Comparison of ENCODE assay signal across 1 cellular context in genomic region chr1:43477716-43478115, GRCh38.
TF ChIP-seq lines count a peak whose summit lies in the region.

No MANE protein-coding gene starts in this region.

TF ChIP-seq in A549, 52 proteins besides CTCF, POLR2A, EP300 and RAD21 (continued from another document):
- TF ChIP-seq, protein P1, sequence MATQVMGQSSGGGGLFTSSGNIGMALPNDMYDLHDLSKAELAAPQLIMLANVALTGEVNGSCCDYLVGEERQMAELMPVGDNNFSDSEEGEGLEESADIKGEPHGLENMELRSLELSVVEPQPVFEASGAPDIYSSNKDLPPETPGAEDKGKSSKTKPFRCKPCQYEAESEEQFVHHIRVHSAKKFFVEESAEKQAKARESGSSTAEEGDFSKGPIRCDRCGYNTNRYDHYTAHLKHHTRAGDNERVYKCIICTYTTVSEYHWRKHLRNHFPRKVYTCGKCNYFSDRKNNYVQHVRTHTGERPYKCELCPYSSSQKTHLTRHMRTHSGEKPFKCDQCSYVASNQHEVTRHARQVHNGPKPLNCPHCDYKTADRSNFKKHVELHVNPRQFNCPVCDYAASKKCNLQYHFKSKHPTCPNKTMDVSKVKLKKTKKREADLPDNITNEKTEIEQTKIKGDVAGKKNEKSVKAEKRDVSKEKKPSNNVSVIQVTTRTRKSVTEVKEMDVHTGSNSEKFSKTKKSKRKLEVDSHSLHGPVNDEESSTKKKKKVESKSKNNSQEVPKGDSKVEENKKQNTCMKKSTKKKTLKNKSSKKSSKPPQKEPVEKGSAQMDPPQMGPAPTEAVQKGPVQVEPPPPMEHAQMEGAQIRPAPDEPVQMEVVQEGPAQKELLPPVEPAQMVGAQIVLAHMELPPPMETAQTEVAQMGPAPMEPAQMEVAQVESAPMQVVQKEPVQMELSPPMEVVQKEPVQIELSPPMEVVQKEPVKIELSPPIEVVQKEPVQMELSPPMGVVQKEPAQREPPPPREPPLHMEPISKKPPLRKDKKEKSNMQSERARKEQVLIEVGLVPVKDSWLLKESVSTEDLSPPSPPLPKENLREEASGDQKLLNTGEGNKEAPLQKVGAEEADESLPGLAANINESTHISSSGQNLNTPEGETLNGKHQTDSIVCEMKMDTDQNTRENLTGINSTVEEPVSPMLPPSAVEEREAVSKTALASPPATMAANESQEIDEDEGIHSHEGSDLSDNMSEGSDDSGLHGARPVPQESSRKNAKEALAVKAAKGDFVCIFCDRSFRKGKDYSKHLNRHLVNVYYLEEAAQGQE (IDR thresholded peaks at IDR 0.05) = no peak
- TF ChIP-seq EHF (CRISPR knock-in tag; IDR thresholded peaks at IDR 0.05) (no peak), JUN (IDR thresholded peaks at IDR 0.05) (no peak), ZC3H11A (IDR thresholded peaks at IDR 0.05) (no peak), RFX5 (IDR thresholded peaks at IDR 0.05) (no peak), CHD4 (IDR thresholded peaks at IDR 0.05; ENCODE audit: borderline replicate concordance) (no peak), MYC (IDR thresholded peaks at IDR 0.05; ENCODE audit: borderline replicate concordance, low read length) (no peak)
- TF ChIP-seq, protein P2, sequence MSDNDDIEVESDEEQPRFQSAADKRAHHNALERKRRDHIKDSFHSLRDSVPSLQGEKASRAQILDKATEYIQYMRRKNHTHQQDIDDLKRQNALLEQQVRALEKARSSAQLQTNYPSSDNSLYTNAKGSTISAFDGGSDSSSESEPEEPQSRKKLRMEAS (IDR thresholded peaks at IDR 0.05) = no peak
